Comparison of ENCODE assay signal across 1 cellular context in the genomic region with DNA sequence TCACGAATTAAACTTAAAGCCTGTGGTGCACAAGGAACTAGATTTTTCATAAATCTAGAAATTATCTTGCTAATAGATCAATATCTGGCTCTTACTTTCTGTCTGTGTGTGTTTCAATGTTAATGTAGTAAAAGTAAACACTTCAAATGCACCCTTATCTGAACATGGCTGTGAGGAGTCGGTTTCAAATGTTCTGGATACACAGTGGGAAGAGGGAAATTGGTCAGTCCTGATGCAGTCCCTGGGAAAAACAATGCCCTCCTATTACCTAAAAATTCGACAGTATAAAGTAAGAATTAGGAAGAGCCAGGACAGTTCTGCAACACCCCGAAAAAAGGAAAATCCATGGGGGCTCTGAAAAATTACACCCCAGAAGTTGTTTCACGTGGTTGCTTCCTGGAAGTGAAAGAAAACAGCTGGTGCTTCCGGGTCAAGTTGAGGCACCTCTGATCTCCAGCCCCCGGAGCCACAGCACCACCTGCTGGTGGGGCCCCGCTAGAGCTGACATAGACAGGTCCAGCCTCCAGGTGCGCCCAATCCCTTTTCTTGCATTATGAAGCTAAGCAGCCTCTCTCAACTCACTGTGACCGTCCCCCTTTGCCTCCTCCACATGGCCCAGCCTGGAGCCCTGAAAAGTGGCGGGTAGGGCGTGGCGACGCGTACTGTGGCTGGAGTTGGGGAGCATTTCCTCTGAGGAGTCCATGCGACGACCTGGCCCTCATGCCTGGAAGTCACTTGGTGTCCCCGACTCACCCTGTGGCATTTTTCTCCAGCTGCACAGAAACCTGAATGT.
TF ChIP-seq lines count a peak whose summit lies in the region.

No MANE protein-coding gene starts in this region.

TF ChIP-seq in K562, 482 proteins besides CTCF, POLR2A, EP300 and RAD21 (continues in another document):
- 0 out of 2 replicates have a peak, but pooled peaks have one; percentile 54 for TF ChIP-seq CXXC5 (CRISPR knock-in tag; IDR thresholded peaks at IDR 0.05)
- TF ChIP-seq, protein P1, sequence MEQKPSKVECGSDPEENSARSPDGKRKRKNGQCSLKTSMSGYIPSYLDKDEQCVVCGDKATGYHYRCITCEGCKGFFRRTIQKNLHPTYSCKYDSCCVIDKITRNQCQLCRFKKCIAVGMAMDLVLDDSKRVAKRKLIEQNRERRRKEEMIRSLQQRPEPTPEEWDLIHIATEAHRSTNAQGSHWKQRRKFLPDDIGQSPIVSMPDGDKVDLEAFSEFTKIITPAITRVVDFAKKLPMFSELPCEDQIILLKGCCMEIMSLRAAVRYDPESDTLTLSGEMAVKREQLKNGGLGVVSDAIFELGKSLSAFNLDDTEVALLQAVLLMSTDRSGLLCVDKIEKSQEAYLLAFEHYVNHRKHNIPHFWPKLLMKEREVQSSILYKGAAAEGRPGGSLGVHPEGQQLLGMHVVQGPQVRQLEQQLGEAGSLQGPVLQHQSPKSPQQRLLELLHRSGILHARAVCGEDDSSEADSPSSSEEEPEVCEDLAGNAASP (IDR thresholded peaks at IDR 0.05): no peak
- TF ChIP-seq KDM5B (IDR thresholded peaks at IDR 0.05; ENCODE audit: insufficient replicate concordance, low read depth, low read length): no peak
- no peak for TF ChIP-seq U2AF1 (optimal IDR thresholded peaks at IDR 0.05; ENCODE audit: low read depth, low read length)
- no peak for TF ChIP-seq PCBP2 (IDR thresholded peaks at IDR 0.05; ENCODE audit: low read depth, low read length, poor library complexity, severe bottlenecking)
- TF ChIP-seq KLF16 (IDR thresholded peaks at IDR 0.05): 0 out of 2 replicates have a peak, but pooled peaks have one; percentile 13
- TF ChIP-seq ZNF274 (IDR thresholded peaks at IDR 0.05; ENCODE audit: borderline replicate concordance, low read depth, low read length): no peak
- TF ChIP-seq PHF20 (IDR thresholded peaks at IDR 0.05; ENCODE audit: partially characterized antibody): peak; percentile 56
- TF ChIP-seq, protein P2, sequence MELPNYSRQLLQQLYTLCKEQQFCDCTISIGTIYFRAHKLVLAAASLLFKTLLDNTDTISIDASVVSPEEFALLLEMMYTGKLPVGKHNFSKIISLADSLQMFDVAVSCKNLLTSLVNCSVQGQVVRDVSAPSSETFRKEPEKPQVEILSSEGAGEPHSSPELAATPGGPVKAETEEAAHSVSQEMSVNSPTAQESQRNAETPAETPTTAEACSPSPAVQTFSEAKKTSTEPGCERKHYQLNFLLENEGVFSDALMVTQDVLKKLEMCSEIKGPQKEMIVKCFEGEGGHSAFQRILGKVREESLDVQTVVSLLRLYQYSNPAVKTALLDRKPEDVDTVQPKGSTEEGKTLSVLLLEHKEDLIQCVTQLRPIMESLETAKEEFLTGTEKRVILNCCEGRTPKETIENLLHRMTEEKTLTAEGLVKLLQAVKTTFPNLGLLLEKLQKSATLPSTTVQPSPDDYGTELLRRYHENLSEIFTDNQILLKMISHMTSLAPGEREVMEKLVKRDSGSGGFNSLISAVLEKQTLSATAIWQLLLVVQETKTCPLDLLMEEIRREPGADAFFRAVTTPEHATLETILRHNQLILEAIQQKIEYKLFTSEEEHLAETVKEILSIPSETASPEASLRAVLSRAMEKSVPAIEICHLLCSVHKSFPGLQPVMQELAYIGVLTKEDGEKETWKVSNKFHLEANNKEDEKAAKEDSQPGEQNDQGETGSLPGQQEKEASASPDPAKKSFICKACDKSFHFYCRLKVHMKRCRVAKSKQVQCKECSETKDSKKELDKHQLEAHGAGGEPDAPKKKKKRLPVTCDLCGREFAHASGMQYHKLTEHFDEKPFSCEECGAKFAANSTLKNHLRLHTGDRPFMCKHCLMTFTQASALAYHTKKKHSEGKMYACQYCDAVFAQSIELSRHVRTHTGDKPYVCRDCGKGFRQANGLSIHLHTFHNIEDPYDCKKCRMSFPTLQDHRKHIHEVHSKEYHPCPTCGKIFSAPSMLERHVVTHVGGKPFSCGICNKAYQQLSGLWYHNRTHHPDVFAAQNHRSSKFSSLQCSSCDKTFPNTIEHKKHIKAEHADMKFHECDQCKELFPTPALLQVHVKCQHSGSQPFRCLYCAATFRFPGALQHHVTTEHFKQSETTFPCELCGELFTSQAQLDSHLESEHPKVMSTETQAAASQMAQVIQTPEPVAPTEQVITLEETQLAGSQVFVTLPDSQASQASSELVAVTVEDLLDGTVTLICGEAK (IDR thresholded peaks at IDR 0.05): peak; percentile 89
- TF ChIP-seq, protein P2 (CRISPR knock-in tag; IDR thresholded peaks at IDR 0.05): no peak
- TF ChIP-seq L3MBTL2 (IDR thresholded peaks at IDR 0.05): peak; percentile 28; the same call in 1 of the 2 replicates
- TF ChIP-seq, protein P3, sequence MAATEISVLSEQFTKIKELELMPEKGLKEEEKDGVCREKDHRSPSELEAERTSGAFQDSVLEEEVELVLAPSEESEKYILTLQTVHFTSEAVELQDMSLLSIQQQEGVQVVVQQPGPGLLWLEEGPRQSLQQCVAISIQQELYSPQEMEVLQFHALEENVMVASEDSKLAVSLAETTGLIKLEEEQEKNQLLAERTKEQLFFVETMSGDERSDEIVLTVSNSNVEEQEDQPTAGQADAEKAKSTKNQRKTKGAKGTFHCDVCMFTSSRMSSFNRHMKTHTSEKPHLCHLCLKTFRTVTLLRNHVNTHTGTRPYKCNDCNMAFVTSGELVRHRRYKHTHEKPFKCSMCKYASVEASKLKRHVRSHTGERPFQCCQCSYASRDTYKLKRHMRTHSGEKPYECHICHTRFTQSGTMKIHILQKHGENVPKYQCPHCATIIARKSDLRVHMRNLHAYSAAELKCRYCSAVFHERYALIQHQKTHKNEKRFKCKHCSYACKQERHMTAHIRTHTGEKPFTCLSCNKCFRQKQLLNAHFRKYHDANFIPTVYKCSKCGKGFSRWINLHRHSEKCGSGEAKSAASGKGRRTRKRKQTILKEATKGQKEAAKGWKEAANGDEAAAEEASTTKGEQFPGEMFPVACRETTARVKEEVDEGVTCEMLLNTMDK (IDR thresholded peaks at IDR 0.05; ENCODE audit: borderline replicate concordance, insufficient read depth, low read depth, low read length, poor library complexity, severe bottlenecking): peak; percentile 30
- peak; percentile 78 for TF ChIP-seq GABPA (tag; conservative IDR thresholded peaks at IDR 0.05; ENCODE audit: low read depth)
- peak; percentile 97 for TF ChIP-seq NR2C1 (IDR thresholded peaks at IDR 0.05)
- peak; percentile 98 for TF ChIP-seq NR2C1 (tag; IDR thresholded peaks at IDR 0.05)
- no peak for TF ChIP-seq SP2 (IDR thresholded peaks at IDR 0.05; ENCODE audit: extremely low read depth, low read depth, low read length, poor library complexity, severe bottlenecking)
- TF ChIP-seq NFYB (IDR thresholded peaks at IDR 0.05; ENCODE audit: extremely low read depth, insufficient read length): no peak
- peak; percentile 59; the same call in 1 of the 2 replicates for TF ChIP-seq GABPB1 (CRISPR knock-in tag; IDR thresholded peaks at IDR 0.05)
- TF ChIP-seq CBX3 (IDR thresholded peaks at IDR 0.05; ENCODE audit: borderline replicate concordance in 1 of 2, low read length in 2 of 2): peak in 1 of 2 experiments; percentile 15; a peak in 1 of 3 replicates
- TF ChIP-seq HMGN3 (IDR thresholded peaks at IDR 0.05; ENCODE audit: borderline replicate concordance, extremely low read depth, insufficient read length, low read depth, low read length): no peak
- TF ChIP-seq ZBED1 (IDR thresholded peaks at IDR 0.05): no peak
- TF ChIP-seq, protein P4, sequence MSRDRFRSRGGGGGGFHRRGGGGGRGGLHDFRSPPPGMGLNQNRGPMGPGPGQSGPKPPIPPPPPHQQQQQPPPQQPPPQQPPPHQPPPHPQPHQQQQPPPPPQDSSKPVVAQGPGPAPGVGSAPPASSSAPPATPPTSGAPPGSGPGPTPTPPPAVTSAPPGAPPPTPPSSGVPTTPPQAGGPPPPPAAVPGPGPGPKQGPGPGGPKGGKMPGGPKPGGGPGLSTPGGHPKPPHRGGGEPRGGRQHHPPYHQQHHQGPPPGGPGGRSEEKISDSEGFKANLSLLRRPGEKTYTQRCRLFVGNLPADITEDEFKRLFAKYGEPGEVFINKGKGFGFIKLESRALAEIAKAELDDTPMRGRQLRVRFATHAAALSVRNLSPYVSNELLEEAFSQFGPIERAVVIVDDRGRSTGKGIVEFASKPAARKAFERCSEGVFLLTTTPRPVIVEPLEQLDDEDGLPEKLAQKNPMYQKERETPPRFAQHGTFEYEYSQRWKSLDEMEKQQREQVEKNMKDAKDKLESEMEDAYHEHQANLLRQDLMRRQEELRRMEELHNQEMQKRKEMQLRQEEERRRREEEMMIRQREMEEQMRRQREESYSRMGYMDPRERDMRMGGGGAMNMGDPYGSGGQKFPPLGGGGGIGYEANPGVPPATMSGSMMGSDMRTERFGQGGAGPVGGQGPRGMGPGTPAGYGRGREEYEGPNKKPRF (IDR thresholded peaks at IDR 0.05; ENCODE audit: low read depth, low read length): no peak
- no peak for TF ChIP-seq ZNF224 (CRISPR knock-in tag; IDR thresholded peaks at IDR 0.05)
- no peak for TF ChIP-seq STAG1 (CRISPR knock-in tag; IDR thresholded peaks at IDR 0.05; ENCODE audit: borderline replicate concordance)
- TF ChIP-seq ELF1 (tag; IDR thresholded peaks at IDR 0.05): peak; percentile 27; the same call in 1 of the 2 replicates
- TF ChIP-seq, protein P5, sequence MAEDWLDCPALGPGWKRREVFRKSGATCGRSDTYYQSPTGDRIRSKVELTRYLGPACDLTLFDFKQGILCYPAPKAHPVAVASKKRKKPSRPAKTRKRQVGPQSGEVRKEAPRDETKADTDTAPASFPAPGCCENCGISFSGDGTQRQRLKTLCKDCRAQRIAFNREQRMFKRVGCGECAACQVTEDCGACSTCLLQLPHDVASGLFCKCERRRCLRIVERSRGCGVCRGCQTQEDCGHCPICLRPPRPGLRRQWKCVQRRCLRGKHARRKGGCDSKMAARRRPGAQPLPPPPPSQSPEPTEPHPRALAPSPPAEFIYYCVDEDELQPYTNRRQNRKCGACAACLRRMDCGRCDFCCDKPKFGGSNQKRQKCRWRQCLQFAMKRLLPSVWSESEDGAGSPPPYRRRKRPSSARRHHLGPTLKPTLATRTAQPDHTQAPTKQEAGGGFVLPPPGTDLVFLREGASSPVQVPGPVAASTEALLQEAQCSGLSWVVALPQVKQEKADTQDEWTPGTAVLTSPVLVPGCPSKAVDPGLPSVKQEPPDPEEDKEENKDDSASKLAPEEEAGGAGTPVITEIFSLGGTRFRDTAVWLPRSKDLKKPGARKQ (CRISPR knock-in tag; IDR thresholded peaks at IDR 0.05): no peak
- TF ChIP-seq CBX1 (IDR thresholded peaks at IDR 0.05; ENCODE audit: low read depth): no peak
- TF ChIP-seq ILF3 (IDR thresholded peaks at IDR 0.05; ENCODE audit: borderline replicate concordance): no peak
- no peak for TF ChIP-seq HDAC1 (IDR thresholded peaks at IDR 0.05)
- TF ChIP-seq EHMT2 (IDR thresholded peaks at IDR 0.05): peak; percentile 86; the same call in 1 of the 2 replicates
- TF ChIP-seq ETV6 (IDR thresholded peaks at IDR 0.05; ENCODE audit: borderline replicate concordance in 1 of 2, low read depth in 2 of 2, low read length in 1 of 2): peak in 1 of 2 experiments; percentile 74; a peak in 2 of 4 replicates
- no peak for TF ChIP-seq ETV6 (CRISPR knock-in tag; IDR thresholded peaks at IDR 0.05; ENCODE audit: borderline replicate concordance)
- TF ChIP-seq, protein P6, sequence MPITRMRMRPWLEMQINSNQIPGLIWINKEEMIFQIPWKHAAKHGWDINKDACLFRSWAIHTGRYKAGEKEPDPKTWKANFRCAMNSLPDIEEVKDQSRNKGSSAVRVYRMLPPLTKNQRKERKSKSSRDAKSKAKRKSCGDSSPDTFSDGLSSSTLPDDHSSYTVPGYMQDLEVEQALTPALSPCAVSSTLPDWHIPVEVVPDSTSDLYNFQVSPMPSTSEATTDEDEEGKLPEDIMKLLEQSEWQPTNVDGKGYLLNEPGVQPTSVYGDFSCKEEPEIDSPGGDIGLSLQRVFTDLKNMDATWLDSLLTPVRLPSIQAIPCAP (CRISPR knock-in tag; IDR thresholded peaks at IDR 0.05; ENCODE audit: borderline replicate concordance): no peak
- TF ChIP-seq RUNX1 (IDR thresholded peaks at IDR 0.05; ENCODE audit: low read depth): no peak
- no peak for TF ChIP-seq FOXM1 (IDR thresholded peaks at IDR 0.05; ENCODE audit: low read depth)
- no peak for TF ChIP-seq FOXM1 (CRISPR knock-in tag; IDR thresholded peaks at IDR 0.05; ENCODE audit: low read depth)
- TF ChIP-seq, protein P7, sequence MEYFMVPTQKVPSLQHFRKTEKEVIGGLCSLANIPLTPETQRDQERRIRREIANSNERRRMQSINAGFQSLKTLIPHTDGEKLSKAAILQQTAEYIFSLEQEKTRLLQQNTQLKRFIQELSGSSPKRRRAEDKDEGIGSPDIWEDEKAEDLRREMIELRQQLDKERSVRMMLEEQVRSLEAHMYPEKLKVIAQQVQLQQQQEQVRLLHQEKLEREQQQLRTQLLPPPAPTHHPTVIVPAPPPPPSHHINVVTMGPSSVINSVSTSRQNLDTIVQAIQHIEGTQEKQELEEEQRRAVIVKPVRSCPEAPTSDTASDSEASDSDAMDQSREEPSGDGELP (CRISPR knock-in tag; IDR thresholded peaks at IDR 0.05; ENCODE audit: borderline replicate concordance): peak; percentile 65; the same call in 1 of the 2 replicates
- TF ChIP-seq CREM (IDR thresholded peaks at IDR 0.05; ENCODE audit: low read depth): no peak
- peak; percentile 18; the same call in 1 of the 2 replicates for TF ChIP-seq JUND (IDR thresholded peaks at IDR 0.05; ENCODE audit: borderline replicate concordance, low read depth, low read length)
- TF ChIP-seq JUND (tag; IDR thresholded peaks at IDR 0.05; ENCODE audit: borderline replicate concordance, low read depth, low read length): no peak
- TF ChIP-seq ZNF445 (CRISPR knock-in tag; IDR thresholded peaks at IDR 0.05; ENCODE audit: low read depth): no peak
- TF ChIP-seq GATAD2B (IDR thresholded peaks at IDR 0.05; ENCODE audit: borderline replicate concordance): no peak
- TF ChIP-seq LARP7 (IDR thresholded peaks at IDR 0.05): no peak
